Comparison of ENCODE assay signal across 14 cellular contexts in the genomic region with DNA sequence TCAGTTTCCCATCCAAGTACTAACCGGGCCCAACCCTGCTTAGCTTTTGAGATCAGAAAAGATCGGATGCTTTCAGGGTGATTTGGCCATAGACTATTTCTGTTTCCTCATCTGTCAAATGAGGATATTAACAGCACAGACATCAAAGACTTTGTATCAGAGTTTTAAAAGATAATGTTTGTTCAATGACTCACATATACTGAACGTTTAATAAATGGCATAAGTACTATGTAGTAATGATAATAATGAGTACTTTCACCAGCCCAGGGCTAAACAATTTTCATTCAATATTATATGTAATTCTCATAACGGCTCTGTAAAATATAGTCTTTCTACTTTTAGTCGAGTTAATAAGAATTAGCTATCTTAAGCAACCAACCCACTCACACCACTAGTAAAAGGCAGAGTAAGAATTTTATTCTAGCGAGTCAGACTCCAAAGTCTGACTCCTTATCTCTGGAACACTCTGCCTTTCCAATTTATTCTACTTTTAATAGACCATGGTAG.
DNase-seq lines count a peak whose midpoint lies in the region; FAIRE-seq and TF ChIP-seq lines count a peak whose summit lies in the region.
"Had no signal": no experiment of that assay in that cellular context is flagged by ENCODE, and none has a peak within 500 bp of the region (broad histone marks: within the 10 kb centered on the region; RNA-seq: fewer than 3 reads in every experiment).

No MANE protein-coding gene starts in this region.

- no peak for TF ChIP-seq CTCF in epithelial cell of proximal tubule (conservative IDR thresholded peaks at IDR 0.05; ENCODE audit: low read depth, low read length)

- peak overlapping the region; percentile 28 for H3K9ac ChIP-seq in skeletal muscle satellite cell (ENCODE audit: low read depth, low read length)

- peaks cover 95% of the 10 kb centered on the region for H3K4me1 Mint-ChIP-seq in activated naive CD4-positive, alpha-beta T cell treated with anti-CD3 and anti-CD28 coated beads, Interleukin-2, amount 50 U/mL, for 24 hours

- H3K27me3 Mint-ChIP-seq in activated naive CD4-positive, alpha-beta T cell treated with anti-CD3 and anti-CD28 coated beads, Interleukin-2, amount 50 U/mL, for 24 hours = no peaks in the 10 kb centered on the region

- H3K9me3 ChIP-seq in skeletal muscle satellite cell (replicated peaks; ENCODE audit: low read length) = no peaks in the 10 kb centered on the region
- H3K9me3 ChIP-seq in effector memory CD4-positive, alpha-beta T cell (ENCODE audit: control insufficient read depth, low read length) = no peaks in the 10 kb centered on the region
- H3K9me3 ChIP-seq: BE2C, spleen had no signal

- H3K36me3 ChIP-seq in skeletal muscle satellite cell (ENCODE audit: insufficient read depth, low read length) = no peaks in the 10 kb centered on the region
- H3K36me3 ChIP-seq in effector memory CD4-positive, alpha-beta T cell (ENCODE audit: control insufficient read depth, insufficient read depth, low read length) = no peaks in the 10 kb centered on the region
- H3K36me3 ChIP-seq: BE2C, spleen had no signal

- H3K4me1 ChIP-seq in skeletal muscle satellite cell (ENCODE audit: control insufficient read depth, insufficient read depth, low read length) = peaks cover 69% of the 10 kb centered on the region
- peaks cover 11% of the 10 kb centered on the region for H3K4me1 ChIP-seq in effector memory CD4-positive, alpha-beta T cell (ENCODE audit: control insufficient read depth, insufficient read depth, low read length, poor library complexity, severe bottlenecking)
- H3K4me1 ChIP-seq: BE2C had no signal

- H3K4me2 ChIP-seq in skeletal muscle satellite cell (ENCODE audit: low read length) = peak overlapping the region; percentile 41

- no peak for DNase-seq in activated naive CD4-positive, alpha-beta T cell treated with anti-CD3 and anti-CD28 coated beads, Interleukin-2, amount 50 U/mL, for 16 hours
- DNase-seq in RPMI7951 (ENCODE audit: low read depth) (peak; percentile 31), epithelial cell of proximal tubule (ENCODE audit: low read depth) (peak; percentile 57), frontal cortex (ENCODE audit: low spot score in 2 of 2) (no peak), NCI-H128 (lab: John Stamatoyannopoulos, UW; ENCODE audit: unreplicated experiment) (no peak)
- no peak for DNase-seq in effector memory CD4-positive, alpha-beta T cell
- DNase-seq: BE2C, RPMI8226, spleen had no signal

- no peaks in the 10 kb centered on the region for H3K27me3 ChIP-seq in skeletal muscle satellite cell (ENCODE audit: control insufficient read depth, insufficient read depth, low read length)
- no peaks in the 10 kb centered on the region for H3K27me3 ChIP-seq in effector memory CD4-positive, alpha-beta T cell (replicated peaks; ENCODE audit: control insufficient read depth, insufficient read depth, low read length, poor library complexity, severe bottlenecking)
- H3K27me3 ChIP-seq: BE2C, cardiac muscle cell, spleen had no signal

- H3K4me3 ChIP-seq in epithelial cell of proximal tubule (ENCODE audit: low read depth, low read length) (no peak overlapping the region), skeletal muscle satellite cell (ENCODE audit: low read length) (no peak overlapping the region)
- no peak overlapping the region for H3K4me3 ChIP-seq in effector memory CD4-positive, alpha-beta T cell (ENCODE audit: insufficient read depth, low read depth, low read length, poor library complexity, severe bottlenecking)
- H3K4me3 ChIP-seq: cardiac muscle cell, spleen had no signal

- H3K9me3 Mint-ChIP-seq in activated naive CD4-positive, alpha-beta T cell treated with anti-CD3 and anti-CD28 coated beads, Interleukin-2, amount 50 U/mL, for 24 hours = no peaks in the 10 kb centered on the region
- H3K9me3 Mint-ChIP-seq: neural crest cell had no signal

- peak overlapping the region; percentile 15 for H3K4me3 Mint-ChIP-seq in activated naive CD4-positive, alpha-beta T cell treated with anti-CD3 and anti-CD28 coated beads, Interleukin-2, amount 50 U/mL, for 24 hours
- H3K4me3 Mint-ChIP-seq: neural crest cell had no signal

- H3K36me3 Mint-ChIP-seq in activated naive CD4-positive, alpha-beta T cell treated with anti-CD3 and anti-CD28 coated beads, Interleukin-2, amount 50 U/mL, for 24 hours = peaks cover 2% of the 10 kb centered on the region

- H3K27ac ChIP-seq in effector memory CD4-positive, alpha-beta T cell (ENCODE audit: insufficient read depth, low read length, poor library complexity, severe bottlenecking) = no peak overlapping the region
- H3K27ac ChIP-seq: cardiac muscle cell, spleen had no signal

- no peak for FAIRE-seq in frontal cortex (lab: Jason Lieb, UNC)
- FAIRE-seq: urothelium cell line had no signal

- peak overlapping the region; percentile 92 for H3K27ac Mint-ChIP-seq in activated naive CD4-positive, alpha-beta T cell treated with anti-CD3 and anti-CD28 coated beads, Interleukin-2, amount 50 U/mL, for 24 hours

Comparison
In these comparisons a context has a peak if more than half of its experiments do, and no peak if none do; other contexts are left out.
1. DNase-seq: peak in RPMI7951 (single experiment) and epithelial cell of proximal tubule (single experiment); none in activated naive CD4-positive, alpha-beta T cell treated with anti-CD3 and anti-CD28 coated beads, Interleukin-2, amount 50 U/mL, for 16 hours (single experiment), effector memory CD4-positive, alpha-beta T cell (0 of 3), frontal cortex (0 of 2) and NCI-H128 (single experiment).